10 cellular contexts compared by ENCODE assay signal in the genomic region with DNA sequence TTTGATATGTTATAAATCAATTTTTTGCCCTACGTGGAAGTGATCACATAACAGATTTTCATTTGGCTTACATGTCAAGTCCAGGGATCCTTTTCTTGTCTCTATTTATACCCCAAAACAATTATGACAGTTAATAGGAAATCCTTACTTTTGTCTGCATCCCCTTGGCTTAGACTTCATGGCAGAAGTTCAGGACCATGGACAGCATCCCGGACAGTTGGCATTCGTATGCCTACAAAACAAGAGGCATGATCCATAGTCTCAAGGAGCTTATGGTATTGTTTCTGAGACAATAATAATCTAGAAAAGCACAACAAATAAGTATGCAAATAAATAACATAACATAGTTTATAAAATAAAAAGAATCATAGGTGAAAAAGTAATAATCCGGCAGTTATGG.
DNase-seq lines count a peak whose midpoint lies in the region; ATAC-seq, FAIRE-seq and TF ChIP-seq lines count a peak whose summit lies in the region.
"Had no signal": no experiment of that assay in that cellular context is flagged by ENCODE, and none has a peak within 500 bp of the region (broad histone marks: within the 10 kb centered on the region; RNA-seq: fewer than 3 reads in every experiment).

No MANE protein-coding gene starts in this region.

- no peak for TF ChIP-seq CTCF in GM13977 (IDR thresholded peaks at IDR 0.05; ENCODE audit: extremely low read depth, insufficient read depth, missing control alignments)
- no peak for TF ChIP-seq CTCF in LNCaP clone FGC (IDR thresholded peaks at IDR 0.05; ENCODE audit: control insufficient read depth, extremely low read depth, insufficient read depth)
- TF ChIP-seq CTCF in GM12878 (IDR thresholded peaks at IDR 0.05 in 2 of 3, conservative IDR thresholded peaks at IDR 0.05 in 1 of 3; ENCODE audit: control insufficient read depth in 2 of 3, extremely low read depth in 1 of 3, insufficient read depth in 1 of 3, low read depth in 3 of 3, low read length in 3 of 3), result no peak
- no peak for TF ChIP-seq CTCF in lower leg skin (IDR thresholded peaks at IDR 0.05)

- no peak for TF ChIP-seq POLR2A in GM12878 (IDR thresholded peaks at IDR 0.05; ENCODE audit: low read depth, low read length)
- no peak for TF ChIP-seq POLR2A in lower leg skin (IDR thresholded peaks at IDR 0.05)

- no peaks in the 10 kb centered on the region for H3K27me3 ChIP-seq in GM12878 (replicated peaks in 1 of 2; ENCODE audit: control insufficient read depth in 2 of 2, insufficient read depth in 2 of 2, low read length in 1 of 2)

- H3K27ac ChIP-seq in GM12878 (ENCODE audit: control insufficient read depth, insufficient read depth), result no peak overlapping the region

- RAD21 ChIA-PET in GM12878 (lab: Charles Lee; ENCODE audit: unreplicated experiment), result no interaction called here

- H3K9me3 ChIP-seq in GM12878 (replicated peaks; ENCODE audit: control insufficient read depth, insufficient read depth, low read length), result no peaks in the 10 kb centered on the region

- no TSS peak for BruUV-seq in GM12878 (replicated peaks; lab: Mats Ljungman, UMichigan)

- ATAC-seq in GM12878 (no peak), HG03097 (IDR thresholded peaks at IDR 0.05; ENCODE audit: low FRiP score, unreplicated experiment) (no peak), GM19452 (IDR thresholded peaks at IDR 0.05; ENCODE audit: unreplicated experiment) (no peak)

- H3K4me2 ChIP-seq in GM12878 (ENCODE audit: control insufficient read depth, insufficient read depth), result no peak overlapping the region

- no peaks in the 10 kb centered on the region for H4K20me1 ChIP-seq in GM12878 (ENCODE audit: control insufficient read depth, insufficient read depth)

- CTCF ChIA-PET in GM12878 (lab: Yijun Ruan, JAX), result no interaction called here

- no peaks in the 10 kb centered on the region for H3K79me2 ChIP-seq in GM12878 (ENCODE audit: control insufficient read depth, insufficient read depth, low read length)

- H3K36me3 ChIP-seq in GM12878 (ENCODE audit: control insufficient read depth in 2 of 2, insufficient read depth in 2 of 2, low read length in 1 of 2), result no peaks in the 10 kb centered on the region

- no peak for TF ChIP-seq EP300 in GM12878 (IDR thresholded peaks at IDR 0.05; ENCODE audit: borderline replicate concordance in 1 of 2, control insufficient read depth in 1 of 2, low read depth in 2 of 2, low read length in 2 of 2)

- SMC1A ChIA-PET in GM12878 (lab: Charles Lee; ENCODE audit: uncharacterized antibody, unreplicated experiment), result no interaction called here

- FAIRE-seq in GM12878 (lab: Jason Lieb, UNC), result no peak
- FAIRE-seq: GM18507 had no signal

- intact Hi-C loops in GM12878 (cut with micrococcal nuclease; ENCODE audit: unreplicated experiment) (no loop called here), lower leg skin (cut with DNase I; ENCODE audit: low total_unique reads) (no loop called here)

- no peak overlapping the region for H2AFZ ChIP-seq in GM12878 (ENCODE audit: control insufficient read depth, low read depth, low read length)

- no peak overlapping the region for H3K9ac ChIP-seq in GM12878 (ENCODE audit: control insufficient read depth, insufficient read depth, low read length)

- H3K4me1 ChIP-seq in GM12878 (ENCODE audit: control insufficient read depth, insufficient read depth, low read length), result no peaks in the 10 kb centered on the region

- peak; percentile 11 for DNase-seq in GM13977 (ENCODE audit: low spot score)
- peak; percentile 13 for DNase-seq in LNCaP clone FGC (ENCODE audit: low read depth)
- no peak for DNase-seq in GM12878 (ENCODE audit: low read depth, low spot score)
- DNase-seq in midbrain (lab: John Stamatoyannopoulos, UW), result peak; percentile 5
- DNase-seq in central memory CD4-positive, alpha-beta T cell, result no peak
- no peak for DNase-seq in lower leg skin (ENCODE audit: low spot score in 2 of 2)
- DNase-seq: activated B cell treated with CpG ODN at 0.5 μM for 24 hours had no signal

- POLR2A ChIA-PET in GM12878 (lab: Charles Lee), result no interaction called here

- in situ Hi-C loops in GM13977 (cut with MboI; ENCODE audit: low pct_unique_long_range_greater_than_20kb, low sequenced_read_pairs, unreplicated experiment), result no loop called here
- in situ Hi-C loops in GM12878 (cut with MboI), result no loop called here

- no peak for TF ChIP-seq RAD21 in GM12878 (IDR thresholded peaks at IDR 0.05; ENCODE audit: insufficient read depth, low read depth, low read length)

- 70% methylated on average over 4 of the region's 4 CpGs for WGBS in GM12878 (ENCODE audit: insufficient coverage, insufficient replicate concordance, low lambda C conversion rate, missing lambda C conversion rate)
- WGBS in lower leg skin, 2 donors, result 44 to 49% methylated on average over 4 of the region's 4 CpGs

- H3K4me3 ChIP-seq in LNCaP clone FGC (ENCODE audit: low read depth, low read length), result no peak overlapping the region
- no peak overlapping the region for H3K4me3 ChIP-seq in GM12878
- H3K4me3 ChIP-seq in lower leg skin (ENCODE audit: low read depth, poor library complexity, severe bottlenecking), result no peak overlapping the region

TF ChIP-seq in GM12878, 131 proteins besides CTCF, POLR2A, EP300 and RAD21:
- no peak for TF ChIP-seq FOS (IDR thresholded peaks at IDR 0.05; ENCODE audit: borderline replicate concordance, extremely low read depth, insufficient read length)
- TF ChIP-seq, protein P1, sequence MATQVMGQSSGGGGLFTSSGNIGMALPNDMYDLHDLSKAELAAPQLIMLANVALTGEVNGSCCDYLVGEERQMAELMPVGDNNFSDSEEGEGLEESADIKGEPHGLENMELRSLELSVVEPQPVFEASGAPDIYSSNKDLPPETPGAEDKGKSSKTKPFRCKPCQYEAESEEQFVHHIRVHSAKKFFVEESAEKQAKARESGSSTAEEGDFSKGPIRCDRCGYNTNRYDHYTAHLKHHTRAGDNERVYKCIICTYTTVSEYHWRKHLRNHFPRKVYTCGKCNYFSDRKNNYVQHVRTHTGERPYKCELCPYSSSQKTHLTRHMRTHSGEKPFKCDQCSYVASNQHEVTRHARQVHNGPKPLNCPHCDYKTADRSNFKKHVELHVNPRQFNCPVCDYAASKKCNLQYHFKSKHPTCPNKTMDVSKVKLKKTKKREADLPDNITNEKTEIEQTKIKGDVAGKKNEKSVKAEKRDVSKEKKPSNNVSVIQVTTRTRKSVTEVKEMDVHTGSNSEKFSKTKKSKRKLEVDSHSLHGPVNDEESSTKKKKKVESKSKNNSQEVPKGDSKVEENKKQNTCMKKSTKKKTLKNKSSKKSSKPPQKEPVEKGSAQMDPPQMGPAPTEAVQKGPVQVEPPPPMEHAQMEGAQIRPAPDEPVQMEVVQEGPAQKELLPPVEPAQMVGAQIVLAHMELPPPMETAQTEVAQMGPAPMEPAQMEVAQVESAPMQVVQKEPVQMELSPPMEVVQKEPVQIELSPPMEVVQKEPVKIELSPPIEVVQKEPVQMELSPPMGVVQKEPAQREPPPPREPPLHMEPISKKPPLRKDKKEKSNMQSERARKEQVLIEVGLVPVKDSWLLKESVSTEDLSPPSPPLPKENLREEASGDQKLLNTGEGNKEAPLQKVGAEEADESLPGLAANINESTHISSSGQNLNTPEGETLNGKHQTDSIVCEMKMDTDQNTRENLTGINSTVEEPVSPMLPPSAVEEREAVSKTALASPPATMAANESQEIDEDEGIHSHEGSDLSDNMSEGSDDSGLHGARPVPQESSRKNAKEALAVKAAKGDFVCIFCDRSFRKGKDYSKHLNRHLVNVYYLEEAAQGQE (IDR thresholded peaks at IDR 0.05; ENCODE audit: low read depth, low read length), result peak; percentile 93

Comparison
In these comparisons a context has a peak if more than half of its experiments do, and no peak if none do; other contexts are left out.
1. DNase-seq: peak in GM13977 (single experiment), LNCaP clone FGC (single experiment) and midbrain (single experiment); none in GM12878 (single experiment), central memory CD4-positive, alpha-beta T cell (single experiment) and lower leg skin (0 of 2).